ENCODE assay signal across 32 cellular contexts in genomic region chr6:12798326-12798725, GRCh38.
"Had no signal": no experiment of that assay in that cellular context is flagged by ENCODE, and none has a peak within 500 bp of the region (broad histone marks: within the 10 kb centered on the region; RNA-seq: fewer than 3 reads in every experiment).

No MANE protein-coding gene starts in this region.

- DNase-seq: activated CD4-positive, alpha-beta memory T cell treated with anti-CD3 and anti-CD28 coated beads, Interleukin-2, amount 10 ng/mL, durations not matched to agents 7 days and 5 days; activated CD4-positive, alpha-beta T cell treated with anti-CD3 and anti-CD28 coated beads for 1 hour; activated CD4-positive, alpha-beta T cell treated with anti-CD3 and anti-CD28 coated beads for 36 hours; activated CD4-positive, alpha-beta T cell treated with anti-CD3 and anti-CD28 coated beads for 48 hours; activated CD4-positive, alpha-beta T cell treated with anti-CD3 and anti-CD28 coated beads, Interleukin-2, amount 10 ng/mL, durations not matched to agents 7 days and 5 days; activated CD4-positive, alpha-beta T cell treated with anti-CD3 and anti-CD28 coated beads, Interleukin-2, amount 50 U/mL, for 48 hours; activated CD4-positive, CD25-positive, alpha-beta regulatory T cell; activated CD8-positive, alpha-beta memory T cell treated with anti-CD3 and anti-CD28 coated beads for 24 hours; activated CD8-positive, alpha-beta memory T cell treated with anti-CD3 and anti-CD28 coated beads, Interleukin-2, amount 10 ng/mL, durations not matched to agents 7 days and 5 days; activated CD8-positive, alpha-beta memory T cell treated with anti-CD3 and anti-CD28 coated beads, Interleukin-2, amount 50 U/mL, for 48 hours; activated CD8-positive, alpha-beta T cell treated with anti-CD3 and anti-CD28 coated beads, Interleukin-2, amount 10 ng/mL, durations not matched to agents 7 days and 5 days; activated effector memory CD4-positive, alpha-beta T cell treated with anti-CD3 and anti-CD28 coated beads, Interleukin-2, amount 50 U/mL, for 16 hours; activated gamma-delta T cell treated with Interleukin-2 at 50 U/mL for 16 hours; activated naive CD4-positive, alpha-beta T cell; activated naive CD4-positive, alpha-beta T cell treated with anti-CD3 and anti-CD28 coated beads for 36 hours; activated naive CD4-positive, alpha-beta T cell treated with anti-CD3 and anti-CD28 coated beads, Interleukin-2, amount 50 U/mL, for 16 hours; activated naive CD8-positive, alpha-beta T cell treated with anti-CD3 and anti-CD28 coated beads for 36 hours; activated T-cell treated with anti-CD3 and anti-CD28 coated beads, Interleukin-2, amount 50 U/mL, for 24 hours; activated T-cell treated with anti-CD3 and anti-CD28 coated beads, Interleukin-2, amount 50 U/mL, for 48 hours; adrenal gland; amniotic stem cell; aorta; body of pancreas; brain microvascular endothelial cell; caudate nucleus; cerebellar nuclear complex; T-helper 1 cell; T-helper 2 cell; T-helper 9 cell; WERI-Rb-1 had no signal

- H3K4me3 ChIP-seq: adrenal gland, body of pancreas, breast epithelium, cardiac muscle cell had no signal
